ENCODE assay signal across 8 cellular contexts in genomic region chr3:42589382-42590109, GRCh38. TPM values are rescaled to one million over a fixed set of nuclear protein-coding genes. Genes with fewer than 3 reads are reported as not detected.
DNase-seq lines count a peak whose midpoint lies in the region; ATAC-seq and TF ChIP-seq lines count a peak whose summit lies in the region.

No MANE protein-coding gene starts in this region.

- peaks cover 24% of the 10 kb centered on the region for H3K4me1 Mint-ChIP-seq in stimulated activated memory B cell treated with anti-CD40 and anti-IgM and Interleukin-4, amounts not matched to agents 10 μg/mL and 1 μg/mL and 100 μg/mL, for 72 hours

- H3K9me3 ChIP-seq in SK-N-MC (ENCODE audit: low read depth, low read length) = no peaks in the 10 kb centered on the region

- H3K4me1 ChIP-seq in foreskin keratinocyte = peaks cover 9% of the 10 kb centered on the region

- DNase-seq in NOMO-1 treated with DMSO at 0.1 percent for 48 hours (lab: John Stamatoyannopoulos, UW; ENCODE audit: unreplicated experiment) (peak; percentile 26), NOMO-1 treated with dmso at 0.1 percent for 144 hours (lab: John Stamatoyannopoulos, UW; ENCODE audit: unreplicated experiment) (no peak), SK-N-MC (ENCODE audit: low read depth, low spot score) (no peak), foreskin keratinocyte (no peak), GM13976 (ENCODE audit: low spot score) (no peak)

- H3K36me3 Mint-ChIP-seq in stimulated activated memory B cell treated with anti-CD40 and anti-IgM and Interleukin-4, amounts not matched to agents 10 μg/mL and 1 μg/mL and 100 μg/mL, for 72 hours = peaks cover 18% of the 10 kb centered on the region

- no peaks in the 10 kb centered on the region for H3K9me3 Mint-ChIP-seq in stimulated activated memory B cell treated with anti-CD40 and anti-IgM and Interleukin-4, amounts not matched to agents 10 μg/mL and 1 μg/mL and 100 μg/mL, for 72 hours

- H3K27ac Mint-ChIP-seq in stimulated activated memory B cell treated with anti-CD40 and anti-IgM and Interleukin-4, amounts not matched to agents 10 μg/mL and 1 μg/mL and 100 μg/mL, for 72 hours = peak overlapping the region; percentile 95

- no peak for ATAC-seq in foreskin keratinocyte
- ATAC-seq in stimulated activated memory B cell treated with anti-CD40 and anti-IgM and Interleukin-4, amounts not matched to agents 10 μg/mL and 1 μg/mL and 100 μg/mL, for 72 hours = no peak
- no peak for ATAC-seq in GM21619 (IDR thresholded peaks at IDR 0.05; ENCODE audit: unreplicated experiment)
- no peak for ATAC-seq in HG03045 (IDR thresholded peaks at IDR 0.05; ENCODE audit: unreplicated experiment)

- TF ChIP-seq CTCF in foreskin keratinocyte (conservative IDR thresholded peaks at IDR 0.05) = no peak
- TF ChIP-seq CTCF in GM13976 (IDR thresholded peaks at IDR 0.05; ENCODE audit: borderline replicate concordance, control extremely low read depth, extremely low read depth, insufficient read depth, missing control alignments) = no peak

- H3K27me3 ChIP-seq in foreskin keratinocyte = no peaks in the 10 kb centered on the region

- H3K4me3 Mint-ChIP-seq in stimulated activated memory B cell treated with anti-CD40 and anti-IgM and Interleukin-4, amounts not matched to agents 10 μg/mL and 1 μg/mL and 100 μg/mL, for 72 hours = peak overlapping the region; percentile 91

- no peaks in the 10 kb centered on the region for H3K27me3 Mint-ChIP-seq in stimulated activated memory B cell treated with anti-CD40 and anti-IgM and Interleukin-4, amounts not matched to agents 10 μg/mL and 1 μg/mL and 100 μg/mL, for 72 hours

- in situ Hi-C loops in GM13976 (cut with MboI; ENCODE audit: low sequenced_read_pairs, unreplicated experiment) = no loop called here

- H3K9ac ChIP-seq in SK-N-MC (ENCODE audit: insufficient read length) = no peak overlapping the region

- peak overlapping the region; percentile 74 for H3K4me3 ChIP-seq in SK-N-MC

- no peak overlapping the region for H3K27ac ChIP-seq in SK-N-MC
- peak overlapping the region; percentile 12 for H3K27ac ChIP-seq in foreskin keratinocyte

- peaks cover 9% of the 10 kb centered on the region; the same call in 1 of the 2 replicates for H3K36me3 ChIP-seq in SK-N-MC (ENCODE audit: insufficient read depth, low read length)

RNA-seq across cellular contexts. Expression of gene SS18L2, which starts 1.1 kb away (rescaled TPM):
- total RNA-seq in foreskin keratinocyte = 27.2 and 31.9 TPM in 2 replicates
- polyA plus RNA-seq in foreskin keratinocyte = 41.9 and 50.1 TPM in 2 replicates

RNA-seq across cellular contexts. Expression of gene SEC22C, which starts 7.8 kb away (rescaled TPM):
- 54.8 and 59.8 TPM in 2 replicates for total RNA-seq in foreskin keratinocyte
- polyA plus RNA-seq in foreskin keratinocyte = 34.9 and 40.5 TPM in 2 replicates

RNA-seq across cellular contexts. Expression of gene NKTR, which starts 10.9 kb away (rescaled TPM):
- 24.7 and 26.9 TPM in 2 replicates for total RNA-seq in foreskin keratinocyte
- polyA plus RNA-seq in foreskin keratinocyte = 3.3 and 3.5 TPM in 2 replicates
